12 cellular contexts compared by ENCODE assay signal in the genomic region with DNA sequence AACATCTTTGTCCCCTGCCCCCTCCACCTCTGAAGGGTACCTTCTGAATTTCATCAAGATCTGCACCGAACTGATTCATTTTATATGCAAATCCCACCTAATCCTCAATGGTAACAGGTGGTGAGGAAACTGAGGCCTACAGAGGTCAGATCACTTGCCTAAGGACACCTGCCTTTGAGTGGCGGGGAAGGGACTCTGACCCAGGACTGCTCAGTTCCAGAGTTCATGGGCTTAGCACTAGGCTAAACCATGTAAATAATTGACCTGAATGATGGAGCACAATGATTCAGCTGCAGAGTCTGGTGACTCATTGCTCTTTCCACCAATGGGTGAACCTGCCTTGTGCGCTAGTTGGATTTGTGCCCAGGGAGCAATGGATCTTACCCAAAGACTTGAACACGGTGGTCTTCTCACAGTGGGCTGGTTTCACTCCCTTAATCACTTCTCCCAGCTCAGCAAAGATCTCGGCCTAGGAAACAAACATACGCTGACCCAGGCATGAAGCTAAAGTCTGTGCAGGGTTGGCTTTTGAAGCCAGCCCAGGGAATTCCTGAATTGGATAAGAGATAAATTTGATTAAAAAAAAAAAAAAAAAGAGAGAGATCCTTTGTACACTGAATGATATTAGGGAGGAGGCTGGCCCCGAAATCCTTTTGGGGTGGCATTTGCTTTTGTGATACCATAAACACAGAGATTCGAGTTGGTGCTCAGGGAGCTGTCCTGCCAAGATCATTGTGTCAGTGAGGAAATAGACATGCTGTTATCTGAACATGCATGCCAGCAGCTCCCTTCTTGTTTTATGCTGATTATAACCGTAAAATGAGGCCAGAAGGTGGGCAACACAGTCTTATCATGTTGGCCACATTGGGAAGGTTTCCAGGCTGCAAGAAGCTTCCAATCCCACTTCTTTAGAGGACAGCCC. TPM values are rescaled to one million over a fixed set of nuclear protein-coding genes. Genes with fewer than 3 reads are reported as not detected.
A peak's percentile ranks its signal among the peaks of the same experiment; 100 is the strongest.
DNase-seq lines count a peak whose midpoint lies in the region; ATAC-seq and TF ChIP-seq lines count a peak whose summit lies in the region.
"Had no signal": no experiment of that assay in that cellular context is flagged by ENCODE, and none has a peak within 500 bp of the region (broad histone marks: within the 10 kb centered on the region; RNA-seq: fewer than 3 reads in every experiment).

No MANE protein-coding gene starts in this region.

- no CpG with 5 or more reads among the region's 9 CpGs for WGBS in trophoblast cell (ENCODE audit: extremely low coverage, insufficient coverage, insufficient read length)

- H3K4me1 Mint-ChIP-seq in activated T-cell treated with anti-CD3 and anti-CD28 coated beads, Interleukin-2, amount 50 U/mL, for 72 hours (ENCODE audit: low read depth), result no peaks in the 10 kb centered on the region

- H4K8ac ChIP-seq in trophoblast cell (ENCODE audit: low read depth, low read length), result no peak overlapping the region

- ATAC-seq in activated T-cell treated with anti-CD3 and anti-CD28 coated beads, Interleukin-2, amount 50 U/mL, for 72 hours (replicated peaks in 1 of 2), result no peak
- no peak for ATAC-seq in HG02938 (IDR thresholded peaks at IDR 0.05; ENCODE audit: unreplicated experiment)

- H3K79me2 ChIP-seq in trophoblast cell (ENCODE audit: control insufficient read depth, insufficient read depth, low read length, poor library complexity), result no peaks in the 10 kb centered on the region

- H3K18ac ChIP-seq in trophoblast cell (ENCODE audit: low read length), result no peak overlapping the region

- no peak overlapping the region for H3K4me3 Mint-ChIP-seq in activated T-cell treated with anti-CD3 and anti-CD28 coated beads, Interleukin-2, amount 50 U/mL, for 72 hours
- H3K4me3 Mint-ChIP-seq: memory B cell; T-helper 1 cell treated with Interleukin-12 subunit alpha and Interleukin-12 subunit beta and Interleukin-4 antibody, amounts not matched to agents 30 μg/mL and 1 μg/mL, for 36 hours had no signal

- no peak overlapping the region for H3K27ac Mint-ChIP-seq in activated T-cell treated with anti-CD3 and anti-CD28 coated beads, Interleukin-2, amount 50 U/mL, for 72 hours
- H3K27ac Mint-ChIP-seq: memory B cell; T-helper 1 cell treated with Interleukin-12 subunit alpha and Interleukin-12 subunit beta and Interleukin-4 antibody, amounts not matched to agents 30 μg/mL and 1 μg/mL, for 36 hours had no signal

- no peak overlapping the region for H2AK5ac ChIP-seq in trophoblast cell (ENCODE audit: low read length)

- H4K12ac ChIP-seq in trophoblast cell (ENCODE audit: low read depth, low read length), result no peak overlapping the region

- H3K4me2 ChIP-seq in trophoblast cell (ENCODE audit: low read length), result no peak overlapping the region

- no peaks in the 10 kb centered on the region for H3K9me3 Mint-ChIP-seq in activated T-cell treated with anti-CD3 and anti-CD28 coated beads, Interleukin-2, amount 50 U/mL, for 72 hours
- H3K9me3 Mint-ChIP-seq: memory B cell; T-helper 1 cell treated with Interleukin-12 subunit alpha and Interleukin-12 subunit beta and Interleukin-4 antibody, amounts not matched to agents 30 μg/mL and 1 μg/mL, for 36 hours had no signal

- peaks cover 5% of the 10 kb centered on the region for H3K27me3 Mint-ChIP-seq in activated T-cell treated with anti-CD3 and anti-CD28 coated beads, Interleukin-2, amount 50 U/mL, for 72 hours (ENCODE audit: low read depth)

- peak; percentile 34 for DNase-seq in GM03348 (ENCODE audit: low spot score)
- DNase-seq in NCI-H2196 (lab: John Stamatoyannopoulos, UW; ENCODE audit: unreplicated experiment), result peak; percentile 42
- peak; percentile 97 for DNase-seq in epithelial cell of proximal tubule (ENCODE audit: low read depth)
- no peak for DNase-seq in trophoblast cell
- no peak for DNase-seq in activated T-cell treated with anti-CD3 and anti-CD28 coated beads, Interleukin-2, amount 50 U/mL, for 72 hours
- DNase-seq in UCSD-AML1 (lab: John Stamatoyannopoulos, UW; ENCODE audit: unreplicated experiment), result no peak
- DNase-seq in 8988T, result no peak
- DNase-seq: KBM-7 had no signal

- no peak overlapping the region for H3K14ac ChIP-seq in trophoblast cell (ENCODE audit: low read length)

- H3K27me3 ChIP-seq in trophoblast cell (ENCODE audit: insufficient read depth, low read length), result no peaks in the 10 kb centered on the region

- H2AFZ ChIP-seq in trophoblast cell (ENCODE audit: insufficient read depth, low read length, poor library complexity), result no peak overlapping the region

- H2BK5ac ChIP-seq in trophoblast cell (ENCODE audit: low read depth, low read length, poor library complexity), result no peak overlapping the region

- H4K91ac ChIP-seq in trophoblast cell (ENCODE audit: low read depth, low read length), result no peak overlapping the region

- H3K9me3 ChIP-seq in trophoblast cell (ENCODE audit: insufficient read depth, low read depth, low read length), result no peaks in the 10 kb centered on the region

- no peaks in the 10 kb centered on the region for H3K79me1 ChIP-seq in trophoblast cell (ENCODE audit: low read length)

- no peak overlapping the region for H3K4ac ChIP-seq in trophoblast cell (ENCODE audit: low read depth, low read length)

- H2BK120ac ChIP-seq in trophoblast cell (ENCODE audit: insufficient read depth, low read length, poor library complexity), result no peak overlapping the region

- H3K36me3 Mint-ChIP-seq in activated T-cell treated with anti-CD3 and anti-CD28 coated beads, Interleukin-2, amount 50 U/mL, for 72 hours (ENCODE audit: insufficient read depth in 2 of 2), result no peaks in the 10 kb centered on the region

- no peak overlapping the region for H3K27ac ChIP-seq in trophoblast cell (ENCODE audit: low read depth, low read length)

- no peaks in the 10 kb centered on the region for H3K36me3 ChIP-seq in trophoblast cell (ENCODE audit: control insufficient read depth in 1 of 2, insufficient read depth in 2 of 2, low read length in 2 of 2)

- TF ChIP-seq CTCF in epithelial cell of proximal tubule (conservative IDR thresholded peaks at IDR 0.05; ENCODE audit: low read depth, low read length), result no peak

- H3K9ac ChIP-seq in trophoblast cell (ENCODE audit: low read length), result peak overlapping the region; percentile 27

- H2BK12ac ChIP-seq in trophoblast cell (ENCODE audit: low read length), result no peak overlapping the region

- H3K4me3 ChIP-seq in epithelial cell of proximal tubule (ENCODE audit: low read depth, low read length), result no peak overlapping the region
- no peak overlapping the region for H3K4me3 ChIP-seq in trophoblast cell (ENCODE audit: low read depth, low read length)

- H3K23ac ChIP-seq in trophoblast cell (ENCODE audit: low read length), result no peak overlapping the region

- H3K4me1 ChIP-seq in trophoblast cell (ENCODE audit: control insufficient read depth in 1 of 2, insufficient read depth in 2 of 2, low read length in 2 of 2), result no peaks in the 10 kb centered on the region

RNA-seq across cellular contexts. Expression of a gene that starts 17.0 kb away (rescaled TPM):
- 0.14 and 17.0 TPM in 2 replicates for total RNA-seq in epithelial cell of proximal tubule
- polyA plus RNA-seq in trophoblast cell (2013), result 0.42 and 0.45 TPM in 2 replicates
- not detected for total RNA-seq in activated T-cell treated with anti-CD3 and anti-CD28 coated beads, Interleukin-2, amount 50 U/mL, for 72 hours

RNA-seq across cellular contexts. Expression of a gene that starts 27.6 kb away (rescaled TPM):
- total RNA-seq in epithelial cell of proximal tubule, result not detected in 2 replicates
- polyA plus RNA-seq in trophoblast cell (2013), result 0.01 TPM in 1 of 2 replicates, not detected in the other
- total RNA-seq in activated T-cell treated with anti-CD3 and anti-CD28 coated beads, Interleukin-2, amount 50 U/mL, for 72 hours, result not detected
- total RNA-seq: aorta had no signal

RNA-seq across cellular contexts. Expression of a gene that starts 49.8 kb away (rescaled TPM):
- total RNA-seq in epithelial cell of proximal tubule, result not detected in 2 replicates
- polyA plus RNA-seq in trophoblast cell (2013), result not detected in 2 replicates
- total RNA-seq in activated T-cell treated with anti-CD3 and anti-CD28 coated beads, Interleukin-2, amount 50 U/mL, for 72 hours, result not detected
- total RNA-seq: aorta had no signal
- polyA plus RNA-seq: aorta had no signal

Comparison
In these comparisons a context has a peak if more than half of its experiments do, and no peak if none do; other contexts are left out.
1. DNase-seq: peak in GM03348 (single experiment), NCI-H2196 (single experiment) and epithelial cell of proximal tubule (single experiment); none in trophoblast cell (0 of 2), activated T-cell treated with anti-CD3 and anti-CD28 coated beads, Interleukin-2, amount 50 U/mL, for 72 hours (0 of 2), UCSD-AML1 (single experiment) and 8988T (single experiment).